Comparison of ENCODE assay signal across 8 cellular contexts in the genomic region with DNA sequence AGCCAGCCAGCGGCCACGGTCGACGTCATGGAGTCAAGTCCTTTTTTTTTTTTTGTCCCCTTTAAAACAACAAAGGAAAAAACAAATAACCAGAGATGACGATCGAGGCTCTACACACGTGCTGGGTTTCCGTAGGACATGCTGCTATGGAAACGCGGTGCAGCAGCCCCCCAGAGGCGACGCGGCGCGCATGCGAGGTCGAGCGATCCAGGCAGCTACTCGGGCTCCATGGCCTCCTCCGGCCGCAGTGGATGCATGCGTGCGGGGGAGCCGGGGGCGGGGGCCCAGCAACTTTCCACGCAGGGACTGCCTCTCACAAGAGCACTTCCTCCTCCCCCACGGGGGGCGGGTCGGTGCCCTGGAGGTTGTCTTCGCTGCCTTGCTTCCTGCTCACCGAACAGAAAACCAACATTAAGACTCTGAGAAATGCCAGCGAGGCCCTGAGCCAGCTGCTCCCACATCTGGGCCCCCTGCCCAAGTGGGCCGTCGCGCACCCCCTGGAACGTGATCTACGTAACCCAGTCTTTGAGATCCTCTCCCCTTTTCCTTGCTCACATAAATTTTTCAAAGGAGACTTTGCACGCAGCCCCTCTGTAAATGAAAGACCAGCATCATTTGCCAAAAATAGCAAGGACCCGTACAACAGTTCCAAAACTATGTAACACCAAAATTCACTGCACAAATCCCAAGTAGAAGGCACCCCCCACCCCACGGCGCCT. TPM values are rescaled to one million over a fixed set of nuclear protein-coding genes. Genes with fewer than 3 reads are reported as not detected.
A peak's percentile ranks its signal among the peaks of the same experiment; 100 is the strongest.
DNase-seq lines count a peak whose midpoint lies in the region; ATAC-seq and TF ChIP-seq lines count a peak whose summit lies in the region.

No MANE protein-coding gene starts in this region.

- H3K27ac ChIP-seq in caudate nucleus (ENCODE audit: low read depth, low read length): peak overlapping the region; percentile 82

- peak; percentile 91 for DNase-seq in CD1c-positive myeloid dendritic cell (ENCODE audit: extremely low spot score)
- DNase-seq in activated CD4-positive, CD25-positive, alpha-beta regulatory T cell (lab: John Stamatoyannopoulos, UW): peak; percentile 45 to 84 (median 69)
- peak in 34 of 61 donors; percentile 1 to 74 (median 26) for DNase-seq in caudate nucleus (lab: John Stamatoyannopoulos, UW)
- no peak for DNase-seq in mesothelial cell of epicardium (ENCODE audit: low spot score in 2 of 2, unreplicated experiment in 2 of 2)
- DNase-seq in stimulated activated CD8-positive, alpha-beta memory T cell treated with anti-CD3 and anti-CD28 coated beads, Interleukin-4, amount 100 ng/mL, for 1 hour (ENCODE audit: low read depth in 2 of 2, low spot score in 1 of 2): peak; percentile 76 to 86
- no peak for DNase-seq in DMS 273 treated with DMSO at 0.1 percent for 48 hours (lab: John Stamatoyannopoulos, UW)

- H3K9me3 Mint-ChIP-seq in mesothelial cell of epicardium: no peaks in the 10 kb centered on the region

- H3K4me3 Mint-ChIP-seq in mesothelial cell of epicardium: no peak overlapping the region

- H3K27ac Mint-ChIP-seq in mesothelial cell of epicardium: peak overlapping the region; percentile 37

- TF ChIP-seq CTCF in mesothelial cell of epicardium (IDR thresholded peaks at IDR 0.05; ENCODE audit: unreplicated experiment): no peak

- peaks cover 20% of the 10 kb centered on the region for H3K4me1 Mint-ChIP-seq in mesothelial cell of epicardium

- peaks cover 12% of the 10 kb centered on the region for H3K36me3 Mint-ChIP-seq in mesothelial cell of epicardium

- H3K27me3 Mint-ChIP-seq in mesothelial cell of epicardium (ENCODE audit: low read depth): no peaks in the 10 kb centered on the region

- ATAC-seq in GM18909 (IDR thresholded peaks at IDR 0.05; ENCODE audit: poor library complexity, unreplicated experiment) (no peak), HG03432 (IDR thresholded peaks at IDR 0.05; ENCODE audit: unreplicated experiment) (no peak)

RNA-seq across cellular contexts. Expression of a gene that starts 30.7 kb away (rescaled TPM):
- 19.3 to 25.6 TPM (median 23.4 TPM) in 3 replicates for total RNA-seq in mesothelial cell of epicardium

RNA-seq across cellular contexts. Expression of a gene that starts 55.9 kb away (rescaled TPM):
- total RNA-seq in mesothelial cell of epicardium: 25.9 to 28.1 TPM (median 27.6 TPM) in 3 replicates

Comparison
In these comparisons a context has a peak if more than half of its experiments do, and no peak if none do; other contexts are left out.
1. DNase-seq: peak in CD1c-positive myeloid dendritic cell (single experiment), activated CD4-positive, CD25-positive, alpha-beta regulatory T cell (4 of 4), caudate nucleus (34 of 61) and stimulated activated CD8-positive, alpha-beta memory T cell treated with anti-CD3 and anti-CD28 coated beads, Interleukin-4, amount 100 ng/mL, for 1 hour (2 of 2); none in mesothelial cell of epicardium (0 of 2) and DMS 273 treated with DMSO at 0.1 percent for 48 hours (single experiment).